In genomic region chr2:239870863-239871262, GRCh38 we compare ENCODE assay signal across 23 cellular contexts.
"Had no signal": no experiment of that assay in that cellular context is flagged by ENCODE, and none has a peak within 500 bp of the region (broad histone marks: within the 10 kb centered on the region; RNA-seq: fewer than 3 reads in every experiment).

No MANE protein-coding gene starts in this region.

- H3K4me1 ChIP-seq: sigmoid colon, upper lobe of left lung had no signal

- H3K27me3 Mint-ChIP-seq: activated CD4-positive, alpha-beta memory T cell treated with anti-CD3 and anti-CD28 coated beads, Interleukin-2, amount 10 ng/mL, durations not matched to agents 7 days and 5 days; activated CD4-positive, alpha-beta T cell treated with anti-CD3 and anti-CD28 coated beads, Interleukin-2, amount 10 ng/mL, durations not matched to agents 24 days and 14 days; activated naive CD4-positive, alpha-beta T cell treated with anti-CD3 and anti-CD28 coated beads, Interleukin-2, amount 50 U/mL, for 24 hours; brain had no signal

- H3K4me1 Mint-ChIP-seq: activated CD4-positive, alpha-beta T cell treated with anti-CD3 and anti-CD28 coated beads, Interleukin-2, amount 10 ng/mL, durations not matched to agents 24 days and 14 days; activated naive CD4-positive, alpha-beta T cell treated with anti-CD3 and anti-CD28 coated beads, Interleukin-2, amount 50 U/mL, for 24 hours; brain; naive B cell; stimulated activated memory B cell treated with anti-CD40 and anti-IgM and Interleukin-4, amounts not matched to agents 10 μg/mL and 1 μg/mL and 100 μg/mL, for 72 hours had no signal

- H3K36me3 ChIP-seq: gastroesophageal sphincter, sigmoid colon, upper lobe of left lung had no signal

- H3K27ac Mint-ChIP-seq: activated CD4-positive, alpha-beta memory T cell treated with anti-CD3 and anti-CD28 coated beads, Interleukin-2, amount 10 ng/mL, durations not matched to agents 7 days and 5 days; activated CD4-positive, alpha-beta T cell treated with anti-CD3 and anti-CD28 coated beads, Interleukin-2, amount 10 ng/mL, durations not matched to agents 24 days and 14 days; activated naive CD4-positive, alpha-beta T cell treated with anti-CD3 and anti-CD28 coated beads, Interleukin-2, amount 50 U/mL, for 24 hours; brain; effector memory CD8-positive, alpha-beta T cell; naive B cell; stimulated activated memory B cell treated with anti-CD40 and anti-IgM and Interleukin-4, amounts not matched to agents 10 μg/mL and 1 μg/mL and 100 μg/mL, for 72 hours; T-cell; T-helper 2 cell treated with Interferon-gamma antibody and Interleukin-4, amounts not matched to agents 5 μg/mL and 100 μg/mL, for 36 hours had no signal

- H3K9me3 Mint-ChIP-seq: activated CD4-positive, alpha-beta memory T cell treated with anti-CD3 and anti-CD28 coated beads, Interleukin-2, amount 10 ng/mL, durations not matched to agents 7 days and 5 days; activated CD4-positive, alpha-beta T cell treated with anti-CD3 and anti-CD28 coated beads, Interleukin-2, amount 10 ng/mL, durations not matched to agents 24 days and 14 days; activated naive CD4-positive, alpha-beta T cell treated with anti-CD3 and anti-CD28 coated beads, Interleukin-2, amount 50 U/mL, for 24 hours; brain; effector memory CD8-positive, alpha-beta T cell; naive B cell; stimulated activated memory B cell treated with anti-CD40 and anti-IgM and Interleukin-4, amounts not matched to agents 10 μg/mL and 1 μg/mL and 100 μg/mL, for 72 hours; T-cell; T-helper 2 cell treated with Interferon-gamma antibody and Interleukin-4, amounts not matched to agents 5 μg/mL and 100 μg/mL, for 36 hours had no signal

- ATAC-seq: activated CD4-positive, CD25-positive, alpha-beta regulatory T cell treated with anti-CD3 and anti-CD28 coated beads, Interleukin-2, amount 50 U/mL, for 24 hours; effector memory CD8-positive, alpha-beta T cell; gastroesophageal sphincter; mucosa of descending colon; SK-N-SH treated with all-trans-retinoic acid at 6 μM for 48 hours; stimulated activated memory B cell treated with anti-CD40 and anti-IgM and Interleukin-4, amounts not matched to agents 10 μg/mL and 1 μg/mL and 100 μg/mL, for 72 hours; T-cell had no signal

- H3K27ac ChIP-seq: gastroesophageal sphincter, sigmoid colon, upper lobe of left lung, VCaP had no signal

- H3K36me3 Mint-ChIP-seq: activated naive CD4-positive, alpha-beta T cell treated with anti-CD3 and anti-CD28 coated beads, Interleukin-2, amount 50 U/mL, for 24 hours; brain; naive B cell; stimulated activated memory B cell treated with anti-CD40 and anti-IgM and Interleukin-4, amounts not matched to agents 10 μg/mL and 1 μg/mL and 100 μg/mL, for 72 hours; T-cell had no signal

- H3K9me3 ChIP-seq: gastroesophageal sphincter, mucosa of descending colon, sigmoid colon, upper lobe of left lung had no signal

- H3K4me3 ChIP-seq: gastroesophageal sphincter, mucosa of descending colon, sigmoid colon, smooth muscle cell, upper lobe of left lung had no signal

- H3K4me3 Mint-ChIP-seq: activated CD4-positive, alpha-beta memory T cell treated with anti-CD3 and anti-CD28 coated beads, Interleukin-2, amount 10 ng/mL, durations not matched to agents 7 days and 5 days; activated CD4-positive, alpha-beta T cell treated with anti-CD3 and anti-CD28 coated beads, Interleukin-2, amount 10 ng/mL, durations not matched to agents 24 days and 14 days; activated naive CD4-positive, alpha-beta T cell treated with anti-CD3 and anti-CD28 coated beads, Interleukin-2, amount 50 U/mL, for 24 hours; brain; effector memory CD8-positive, alpha-beta T cell; naive B cell; stimulated activated memory B cell treated with anti-CD40 and anti-IgM and Interleukin-4, amounts not matched to agents 10 μg/mL and 1 μg/mL and 100 μg/mL, for 72 hours; T-cell; T-helper 2 cell treated with Interferon-gamma antibody and Interleukin-4, amounts not matched to agents 5 μg/mL and 100 μg/mL, for 36 hours had no signal

- H3K27me3 ChIP-seq: gastroesophageal sphincter, sigmoid colon, upper lobe of left lung had no signal

- DNase-seq: activated CD4-positive, alpha-beta memory T cell treated with anti-CD3 and anti-CD28 coated beads, Interleukin-2, amount 10 ng/mL, durations not matched to agents 7 days and 5 days; activated CD4-positive, alpha-beta T cell treated with anti-CD3 and anti-CD28 coated beads, Interleukin-2, amount 10 ng/mL, durations not matched to agents 24 days and 14 days; activated gamma-delta T cell treated with Interleukin-2 at 50 U/mL for 16 hours; aorta; dermis blood vessel endothelial cell; effector memory CD8-positive, alpha-beta T cell; mesenchymal stem cell; mucosa of descending colon; naive B cell; nucleus accumbens; sigmoid colon; stimulated activated CD4-positive, alpha-beta T cell treated with anti-CD3 and anti-CD28 coated beads, Interleukin-15, amount 100 ng/mL, for 24 hours had no signal
